In genomic region chr12:21502872-21503271, GRCh38 we compare ENCODE assay signal across 9 cellular contexts. TPM values are rescaled to one million over a fixed set of nuclear protein-coding genes. Genes with fewer than 3 reads are reported as not detected.
A peak's percentile ranks its signal among the peaks of the same experiment; 100 is the strongest.
DNase-seq lines count a peak whose midpoint lies in the region; ATAC-seq and TF ChIP-seq lines count a peak whose summit lies in the region.
"Had no signal": no experiment of that assay in that cellular context is flagged by ENCODE, and none has a peak within 500 bp of the region (broad histone marks: within the 10 kb centered on the region; RNA-seq: fewer than 3 reads in every experiment).

No MANE protein-coding gene starts in this region.

- H3K9me3 ChIP-seq in AG04450 (ENCODE audit: control insufficient read depth, insufficient read depth, low read length) (no peaks in the 10 kb centered on the region; the same call in 1 of the 2 replicates), breast epithelium (no peaks in the 10 kb centered on the region), mucosa of stomach (ENCODE audit: control insufficient read depth, low read length) (no peaks in the 10 kb centered on the region), prostate gland (no peaks in the 10 kb centered on the region)

- ATAC-seq in HG02981 (IDR thresholded peaks at IDR 0.05; ENCODE audit: unreplicated experiment): no peak

- WGBS in prostate gland: 73% methylated on average over 1 of the region's 1 CpG

- no peak for TF ChIP-seq CTCF in AG04450 (IDR thresholded peaks at IDR 0.05; ENCODE audit: low read depth, low read length)
- no peak for TF ChIP-seq CTCF in HFF-Myc (IDR thresholded peaks at IDR 0.05; ENCODE audit: low read depth, low read length, missing control alignments)
- TF ChIP-seq CTCF in breast epithelium (IDR thresholded peaks at IDR 0.05): no peak
- TF ChIP-seq CTCF in prostate gland (IDR thresholded peaks at IDR 0.05): no peak

- TF ChIP-seq POLR2A in breast epithelium (IDR thresholded peaks at IDR 0.05) (no peak), prostate gland (IDR thresholded peaks at IDR 0.05) (no peak)

- DNase-seq in AG04450 (ENCODE audit: low read depth, low spot score) (no peak), HFF-Myc (ENCODE audit: extremely low read depth, low read depth) (no peak), breast epithelium (ENCODE audit: low spot score in 2 of 2) (no peak), DMS153 treated with DMSO at 0.1 percent for 48 hours (lab: John Stamatoyannopoulos, UW; ENCODE audit: unreplicated experiment) (no peak), prostate gland (ENCODE audit: low spot score) (no peak), mucosa of gallbladder (ENCODE audit: low spot score) (no peak)
- DNase-seq: activated B cell treated with CpG ODN at 0.5 μM for 24 hours had no signal

- no peak overlapping the region for H3K27ac ChIP-seq in AG04450 (ENCODE audit: low read depth, low read length)
- H3K27ac ChIP-seq in breast epithelium: no peak overlapping the region
- H3K27ac ChIP-seq in prostate gland: no peak overlapping the region

- peak overlapping the region; percentile 89 for H3K4me3 ChIP-seq in AG04450 (ENCODE audit: low read depth, low read length)
- H3K4me3 ChIP-seq in HFF-Myc (replicated peaks; ENCODE audit: low read depth, low read length): peak overlapping the region; percentile 80
- H3K4me3 ChIP-seq in breast epithelium: peak overlapping the region in 2 of 3 donors; percentile 93 to 94
- H3K4me3 ChIP-seq in mucosa of stomach (ENCODE audit: low read length): no peak overlapping the region
- peak overlapping the region in 1 of 2 donors; percentile 93 for H3K4me3 ChIP-seq in prostate gland

- intact Hi-C loops in breast epithelium (cut with DNase I; ENCODE audit: low total_unique reads) (no loop called here), prostate gland (cut with DNase I) (loop anchor here (5.0 kb wide), 1 partner anchor 154 kb away; the partner anchor contains the start of gene LDHB)

- H3K27me3 ChIP-seq in AG04450 (ENCODE audit: control insufficient read depth, insufficient read depth, low read length): no peaks in the 10 kb centered on the region
- no peaks in the 10 kb centered on the region for H3K27me3 ChIP-seq in breast epithelium
- H3K27me3 ChIP-seq in mucosa of stomach (ENCODE audit: control insufficient read depth, insufficient read depth, low read length): no peaks in the 10 kb centered on the region
- no peaks in the 10 kb centered on the region for H3K27me3 ChIP-seq in prostate gland (replicated peaks; ENCODE audit: insufficient read depth)

- H3K36me3 ChIP-seq in breast epithelium: no peaks in the 10 kb centered on the region
- H3K36me3 ChIP-seq in mucosa of stomach (ENCODE audit: control insufficient read depth, insufficient read depth, low read length): no peaks in the 10 kb centered on the region
- no peaks in the 10 kb centered on the region for H3K36me3 ChIP-seq in prostate gland

- POLR2A ChIA-PET in AG04450 (lab: Yijun Ruan, JAX): interaction anchor here (2.1 to 2.4 kb wide), 2 partner anchors 9 to 65 kb away, joined by 8 to 15 read pairs; partner anchors contain the start of gene PYROXD1

- CTCF ChIA-PET in AG04450 (lab: Charles Lee): interaction anchor here (2.0 kb wide), 1 partner anchor 10 kb away, joined by 4 read pairs; no protein-coding TSS in a partner anchor

- peak overlapping the region; percentile 90 for H3K9ac ChIP-seq in mucosa of stomach (ENCODE audit: low read length)

- H3K4me1 ChIP-seq in breast epithelium: peaks cover 0 to 9% of the 10 kb centered on the region in 2 donors
- H3K4me1 ChIP-seq in mucosa of stomach (ENCODE audit: control insufficient read depth, insufficient read depth, low read length): peaks cover 15% of the 10 kb centered on the region
- peaks cover 10% of the 10 kb centered on the region for H3K4me1 ChIP-seq in prostate gland (replicated peaks)

RNA-seq across cellular contexts. Expression of gene GOLT1B, which starts 1.3 kb away (rescaled TPM):
- polyA plus RNA-seq in AG04450 (2011; rRNA removed): 64.8 and 78.0 TPM in 2 replicates
- 27.8 and 49.6 TPM in 2 replicates for polyA minus RNA-seq in AG04450 (2011; rRNA and poly(A)+ RNA removed)
- total RNA-seq in breast epithelium (10 to 100 TPM; 24.9 to 32.6 (median 30.9) TPM), prostate gland (10 to 100 TPM; 13.9 to 21.0 TPM), mucosa of gallbladder (32.1 TPM)

RNA-seq across cellular contexts. Expression of gene RECQL, which starts 1.4 kb away (rescaled TPM):
- 28.0 and 42.8 TPM in 2 replicates for polyA plus RNA-seq in AG04450 (2011; rRNA removed)
- 21.6 and 33.4 TPM in 2 replicates for polyA minus RNA-seq in AG04450 (2011; rRNA and poly(A)+ RNA removed)
- total RNA-seq in breast epithelium (10 to 100 TPM; 33.8 to 46.2 (median 37.0) TPM), prostate gland (10 to 100 TPM; 19.8 to 23.3 TPM), mucosa of gallbladder (27.1 TPM)

RNA-seq across cellular contexts. Expression of gene SPX, which starts 23.2 kb away (rescaled TPM):
- 0.12 and 0.14 TPM in 2 replicates for polyA plus RNA-seq in AG04450 (2011; rRNA removed)
- polyA minus RNA-seq in AG04450 (2011; rRNA and poly(A)+ RNA removed): not detected in 2 replicates
- total RNA-seq in breast epithelium: 10 to 100 TPM in 1 of 3 donors, 1 to 10 TPM in 2; 1.0 to 84.3 (median 1.3) TPM
- total RNA-seq in prostate gland: under 1 TPM in 1 of 2 donors, not detected in 1; 0.51 TPM
- 0.29 TPM for total RNA-seq in mucosa of gallbladder
